Comparison of ENCODE assay signal across 8 cellular contexts in genomic region chr10:5775705-5776104, GRCh38. TPM values are rescaled to one million over a fixed set of nuclear protein-coding genes. Genes with fewer than 3 reads are reported as not detected.
DNase-seq lines count a peak whose midpoint lies in the region; ATAC-seq, FAIRE-seq and TF ChIP-seq lines count a peak whose summit lies in the region.

No MANE protein-coding gene starts in this region.

- H2AK5ac ChIP-seq in mesenchymal stem cell (ENCODE audit: low read length, severe bottlenecking) = no peak overlapping the region

- H3K14ac ChIP-seq in mesenchymal stem cell (ENCODE audit: low read length in 2 of 2) = no peak overlapping the region

- no peak overlapping the region for H2BK5ac ChIP-seq in mesenchymal stem cell (ENCODE audit: low read depth, low read length, poor library complexity, severe bottlenecking)

- H3K36me3 ChIP-seq in OCI-LY7 (ENCODE audit: insufficient read depth, low read length) = peaks cover 96% of the 10 kb centered on the region
- peaks cover 33 to 62% of the 10 kb centered on the region in 2 experiments for H3K36me3 ChIP-seq in mesenchymal stem cell (ENCODE audit: control insufficient read depth in 1 of 2, insufficient read depth in 2 of 2, low read depth in 1 of 2, low read length in 2 of 2)

- H3K4ac ChIP-seq in mesenchymal stem cell (ENCODE audit: low read depth in 1 of 2, low read length in 2 of 2) = no peak overlapping the region

- no peak overlapping the region for H2BK120ac ChIP-seq in mesenchymal stem cell (ENCODE audit: low read depth, low read length)

- H3K9me3 ChIP-seq in OCI-LY7 (ENCODE audit: low read length) = no peaks in the 10 kb centered on the region
- H3K9me3 ChIP-seq in mesenchymal stem cell (ENCODE audit: control insufficient read depth, low read length) = no peaks in the 10 kb centered on the region

- peaks cover 89% of the 10 kb centered on the region for H3K79me2 ChIP-seq in OCI-LY7 (ENCODE audit: insufficient read depth, low read depth, low read length)

- H3K27ac ChIP-seq in OCI-LY7 (ENCODE audit: low read depth, low read length, poor library complexity, severe bottlenecking) = peak overlapping the region; percentile 2
- no peak overlapping the region for H3K27ac ChIP-seq in mesenchymal stem cell (ENCODE audit: low read length, poor library complexity, severe bottlenecking)

- no peak overlapping the region for H3K9ac ChIP-seq in mesenchymal stem cell (ENCODE audit: low read length)

- no peak for TF ChIP-seq POLR2A in GM12892 (IDR thresholded peaks at IDR 0.05; ENCODE audit: low read depth, low read length)

- FAIRE-seq in GM12892 (lab: Jason Lieb, UNC) = no peak

- peak overlapping the region; percentile 66 for H4K91ac ChIP-seq in mesenchymal stem cell (ENCODE audit: low read length)

- no peaks in the 10 kb centered on the region for H3K9me2 ChIP-seq in OCI-LY7 (ENCODE audit: insufficient read depth, low read length)

- H3K4me2 ChIP-seq in OCI-LY7 (ENCODE audit: low read length) = peak overlapping the region; percentile 25; the same call in 1 of the 2 replicates
- H3K4me2 ChIP-seq in mesenchymal stem cell (ENCODE audit: low read length, poor library complexity, severe bottlenecking) = no peak overlapping the region

- POLR2A ChIA-PET in OCI-LY7 (lab: Charles Lee) = interaction anchor here (0.6 to 1.6 kb wide), 6 partner anchors 19 to 524 kb away, joined by 3 to 7 read pairs (median 4); no protein-coding TSS in a partner anchor

- H3K18ac ChIP-seq in mesenchymal stem cell (ENCODE audit: low read depth in 1 of 2, low read length in 2 of 2) = no peak overlapping the region

- intact Hi-C loops in OCI-LY7 (cut with micrococcal nuclease; ENCODE audit: unreplicated experiment) = loop anchor here (5.0 kb wide), 1 partner anchor 112 kb away; the partner anchor contains the start of gene ANKRD16

- H3K4me1 ChIP-seq in OCI-LY7 (ENCODE audit: insufficient read depth, low read length, poor library complexity, severe bottlenecking) (peaks cover 18% of the 10 kb centered on the region), mesenchymal stem cell (ENCODE audit: control insufficient read depth, insufficient read depth, low read depth, low read length) (peaks cover 7% of the 10 kb centered on the region)

- TF ChIP-seq CTCF in OCI-LY7 (conservative IDR thresholded peaks at IDR 0.05; ENCODE audit: low read length) = no peak

- peak overlapping the region; percentile 60 for H4K8ac ChIP-seq in mesenchymal stem cell (ENCODE audit: low read length)

- ATAC-seq in GM21526 (IDR thresholded peaks at IDR 0.05; ENCODE audit: low FRiP score, unreplicated experiment) (no peak), HG03520 (IDR thresholded peaks at IDR 0.05; ENCODE audit: unreplicated experiment) (no peak)

- H3K23ac ChIP-seq in mesenchymal stem cell (ENCODE audit: low read length in 2 of 2) = no peak overlapping the region

- H3K27me3 ChIP-seq in mesenchymal stem cell (ENCODE audit: control insufficient read depth in 1 of 2, insufficient read depth in 1 of 2, low read length in 2 of 2) = no peaks in the 10 kb centered on the region

- CTCF ChIA-PET in OCI-LY7 (lab: Charles Lee; ENCODE audit: unreplicated experiment) = interaction anchor here (1.1 kb wide), 1 partner anchor 39 kb away, joined by 3 read pairs; no protein-coding TSS in a partner anchor

- H2AFZ ChIP-seq in OCI-LY7 (ENCODE audit: low read length) (no peak overlapping the region), mesenchymal stem cell (ENCODE audit: low read depth, low read length) (no peak overlapping the region)

- H2BK15ac ChIP-seq in mesenchymal stem cell (ENCODE audit: low read depth, poor library complexity, severe bottlenecking) = no peak overlapping the region

- 97% methylated on average over 16 of the region's 16 CpGs for WGBS in mesenchymal stem cell

- peaks cover 2% of the 10 kb centered on the region for H3K79me1 ChIP-seq in mesenchymal stem cell (replicated peaks; ENCODE audit: low read length, poor library complexity, severe bottlenecking)

- BruUV-seq in OCI-LY7 (replicated peaks; lab: Mats Ljungman, UMichigan) = no TSS peak

- DNase-seq in OCI-LY7 (ENCODE audit: low spot score) (peak; percentile 69), activated gamma-delta T cell treated with Interleukin-2 at 50 U/mL for 16 hours (peak; percentile 67), mesenchymal stem cell (no peak), GM12892 (ENCODE audit: insufficient read length) (no peak), inferior parietal cortex (ENCODE audit: extremely low spot score) (no peak)
- DNase-seq in stimulated activated CD8-positive, alpha-beta memory T cell treated with anti-CD3 and anti-CD28 coated beads, Interleukin-4, amount 100 ng/mL, for 24 hours (ENCODE audit: low read depth) = peak; percentile 55

- H4K20me1 ChIP-seq in OCI-LY7 (ENCODE audit: insufficient read depth, low read length) = peaks cover 19% of the 10 kb centered on the region; the same call in 1 of the 2 replicates

- no peak overlapping the region for H3K4me3 ChIP-seq in OCI-LY7 (ENCODE audit: low read depth, low read length, poor library complexity, severe bottlenecking)
- no peak overlapping the region for H3K4me3 ChIP-seq in mesenchymal stem cell (ENCODE audit: insufficient read depth in 1 of 2, low read depth in 1 of 2, low read length in 2 of 2)

- H2BK12ac ChIP-seq in mesenchymal stem cell (ENCODE audit: low read length in 2 of 2) = no peak overlapping the region

RNA-seq across cellular contexts. Expression of gene GDI2, which starts 37.5 kb away (rescaled TPM):
- 265 and 270 TPM in 2 replicates for total RNA-seq in OCI-LY7 (2014; rRNA removed; shearing (Covaris generic))
- 271 and 292 TPM in 2 replicates for total RNA-seq in OCI-LY7 (2022)
- 202 TPM for polyA plus RNA-seq in mesenchymal stem cell (2013, experiment 1 of 2)
- 204 TPM for polyA plus RNA-seq in mesenchymal stem cell (2013, experiment 2 of 2)
- 202 TPM for polyA plus RNA-seq in GM12892 (2012; ENCODE audit: missing spikeins)

Comparison
In these comparisons a context has a peak if more than half of its experiments do, and no peak if none do; other contexts are left out.
1. DNase-seq: peak in OCI-LY7 (single experiment), activated gamma-delta T cell treated with Interleukin-2 at 50 U/mL for 16 hours (single experiment) and stimulated activated CD8-positive, alpha-beta memory T cell treated with anti-CD3 and anti-CD28 coated beads, Interleukin-4, amount 100 ng/mL, for 24 hours (single experiment); none in mesenchymal stem cell (single experiment), GM12892 (single experiment) and inferior parietal cortex (single experiment).